In genomic region chr2:127857494-127857818, GRCh38 we compare ENCODE assay signal across 8 cellular contexts. TPM values are rescaled to one million over a fixed set of nuclear protein-coding genes. Genes with fewer than 3 reads are reported as not detected.
A peak's percentile ranks its signal among the peaks of the same experiment; 100 is the strongest.
DNase-seq lines count a peak whose midpoint lies in the region; ATAC-seq and TF ChIP-seq lines count a peak whose summit lies in the region.

No MANE protein-coding gene starts in this region.

- peak overlapping the region; percentile 96 for H3K4me3 Mint-ChIP-seq in memory B cell

- H3K9me3 Mint-ChIP-seq in memory B cell: no peaks in the 10 kb centered on the region

- TF ChIP-seq POLR2A in Peyer's patch (IDR thresholded peaks at IDR 0.05): no peak
- no peak for TF ChIP-seq POLR2A in uterus (IDR thresholded peaks at IDR 0.05)

- ATAC-seq in HG02852 (IDR thresholded peaks at IDR 0.05; ENCODE audit: unreplicated experiment): peak; percentile 17
- no peak for ATAC-seq in memory B cell (ENCODE audit: low read depth)
- no peak for ATAC-seq in HG02610 (IDR thresholded peaks at IDR 0.05; ENCODE audit: unreplicated experiment)
- ATAC-seq in GM18907 (IDR thresholded peaks at IDR 0.05; ENCODE audit: unreplicated experiment): no peak

- DNase-seq in EL (peak; percentile 31), Peyer's patch (no peak), cerebellar cortex (ENCODE audit: low spot score) (peak; percentile 26), memory B cell (ENCODE audit: low spot score in 2 of 2) (peak; percentile 2 to 17), uterus (no peak)

- H3K9me3 ChIP-seq in Peyer's patch (no peaks in the 10 kb centered on the region), uterus (no peaks in the 10 kb centered on the region)

- intact Hi-C loops in uterus (cut with DNase I; ENCODE audit: low total_unique reads): no loop called here

- H3K36me3 Mint-ChIP-seq in memory B cell: peaks cover 2% of the 10 kb centered on the region

- peak overlapping the region; percentile 79 for H3K27ac Mint-ChIP-seq in memory B cell

- TF ChIP-seq CTCF in Peyer's patch (IDR thresholded peaks at IDR 0.05) (no peak), uterus (IDR thresholded peaks at IDR 0.05) (no peak)

- H3K4me3 ChIP-seq in Peyer's patch: peak overlapping the region; percentile 73 to 91 (median 88)
- H3K4me3 ChIP-seq in uterus: peak overlapping the region; percentile 89 to 94

- H3K27me3 ChIP-seq in Peyer's patch (no peaks in the 10 kb centered on the region), uterus (no peaks in the 10 kb centered on the region)

- H3K4me1 ChIP-seq in Peyer's patch: peaks cover 0 to 20% (median 6%) of the 10 kb centered on the region in 4 donors
- peaks cover 3 to 15% of the 10 kb centered on the region in 2 donors for H3K4me1 ChIP-seq in uterus

- peaks cover 22% of the 10 kb centered on the region for H3K4me1 Mint-ChIP-seq in memory B cell

- no peaks in the 10 kb centered on the region for H3K27me3 Mint-ChIP-seq in memory B cell

- H3K27ac ChIP-seq in Peyer's patch (peak overlapping the region; percentile 77 to 89 (median 84)), uterus (peak overlapping the region; percentile 82)

- H3K36me3 ChIP-seq in Peyer's patch (no peaks in the 10 kb centered on the region), uterus (no peaks in the 10 kb centered on the region)

RNA-seq across cellular contexts. Expression of gene POLR2D, which starts 0.5 kb away (rescaled TPM):
- total RNA-seq in Peyer's patch: 10 to 100 TPM in 2 of 4 donors, 1 to 10 TPM in 2; 8.8 to 10.7 (median 9.8) TPM
- 10 to 100 TPM in 2 of 4 donors, 1 to 10 TPM in 2; 3.3 to 38.5 (median 15.5) TPM for total RNA-seq in uterus

RNA-seq across cellular contexts. Expression of gene AMMECR1L, which starts 28.3 kb away (rescaled TPM):
- total RNA-seq in Peyer's patch (10 to 100 TPM; 11.6 to 16.1 (median 13.9) TPM), uterus (10 to 100 TPM in 2 of 4 donors, 1 to 10 TPM in 2; 5.4 to 20.4 (median 13.7) TPM)

RNA-seq across cellular contexts. Expression of gene WDR33, which starts 46.5 kb away (rescaled TPM):
- total RNA-seq in Peyer's patch: 10 to 100 TPM; 41.3 to 51.6 (median 45.1) TPM
- 10 to 100 TPM; 27.4 to 98.2 (median 59.7) TPM for total RNA-seq in uterus

Comparison
In these comparisons a context has a peak if more than half of its experiments do, and no peak if none do; other contexts are left out.
1. DNase-seq: peak in EL (single experiment), cerebellar cortex (single experiment) and memory B cell (2 of 2); none in Peyer's patch (0 of 3) and uterus (0 of 2).